Comparison of ENCODE assay signal across 8 cellular contexts in genomic region chr15:22282794-22283533, GRCh38.
A peak's percentile ranks its signal among the peaks of the same experiment; 100 is the strongest.
DNase-seq lines count a peak whose midpoint lies in the region; ATAC-seq lines count a peak whose summit lies in the region.
"Not testable (repeated sequence)": the region's sequence is repeated elsewhere in the genome, so short reads cannot be mapped to it uniquely, and the experiment has no call there.

No MANE protein-coding gene starts in this region.

- not testable (repeated sequence) for DNase-seq in activated T-cell treated with anti-CD3 and anti-CD28 coated beads, Interleukin-2, amount 50 U/mL, for 24 hours; central memory CD8-positive, alpha-beta T cell (ENCODE audit: low spot score in 2 of 2); stimulated activated naive CD8-positive, alpha-beta T cell treated with anti-CD3 and anti-CD28 coated beads, Interleukin-15, Interleukin-2, amounts not matched to agents 100 U/mL and 50 U/mL, for 24 hours

- H3K9me3 Mint-ChIP-seq in activated T-cell treated with anti-CD3 and anti-CD28 coated beads, Interleukin-2, amount 50 U/mL, for 24 hours; central memory CD8-positive, alpha-beta T cell: not testable (repeated sequence)

- H3K27me3 Mint-ChIP-seq in activated T-cell treated with anti-CD3 and anti-CD28 coated beads, Interleukin-2, amount 50 U/mL, for 24 hours: peaks cover 12% of the 10 kb centered on the region
- not testable (repeated sequence) for H3K27me3 Mint-ChIP-seq in central memory CD8-positive, alpha-beta T cell

- not testable (repeated sequence) for H3K36me3 Mint-ChIP-seq in activated T-cell treated with anti-CD3 and anti-CD28 coated beads, Interleukin-2, amount 50 U/mL, for 24 hours (ENCODE audit: low read depth); central memory CD8-positive, alpha-beta T cell (ENCODE audit: insufficient read depth)

- H3K27ac Mint-ChIP-seq in activated T-cell treated with anti-CD3 and anti-CD28 coated beads, Interleukin-2, amount 50 U/mL, for 24 hours: peak overlapping the region; percentile 2
- H3K27ac Mint-ChIP-seq in central memory CD8-positive, alpha-beta T cell (ENCODE audit: low read depth): peak overlapping the region; percentile 7

- not testable (repeated sequence) for H3K4me3 Mint-ChIP-seq in activated T-cell treated with anti-CD3 and anti-CD28 coated beads, Interleukin-2, amount 50 U/mL, for 24 hours; central memory CD8-positive, alpha-beta T cell

- not testable (repeated sequence) for H3K4me1 Mint-ChIP-seq in activated T-cell treated with anti-CD3 and anti-CD28 coated beads, Interleukin-2, amount 50 U/mL, for 24 hours (ENCODE audit: low read depth); central memory CD8-positive, alpha-beta T cell

- ATAC-seq in GM18508 (IDR thresholded peaks at IDR 0.05; ENCODE audit: insufficient read depth, unreplicated experiment) (peak; percentile 37), GM21423 (IDR thresholded peaks at IDR 0.05; ENCODE audit: unreplicated experiment) (peak; percentile 40), HG02642 (IDR thresholded peaks at IDR 0.05; ENCODE audit: poor library complexity, unreplicated experiment) (peak; percentile 55), HG03095 (IDR thresholded peaks at IDR 0.05; ENCODE audit: unreplicated experiment) (peak; percentile 60), HG03565 (IDR thresholded peaks at IDR 0.05; ENCODE audit: unreplicated experiment) (peak; percentile 43)
- ATAC-seq in central memory CD8-positive, alpha-beta T cell (replicated peaks; ENCODE audit: extremely low read depth, poor library complexity, severe bottlenecking): not testable (repeated sequence)
- ATAC-seq in stimulated activated naive CD8-positive, alpha-beta T cell treated with anti-CD3 and anti-CD28 coated beads, Interleukin-15, Interleukin-2, amounts not matched to agents 100 U/mL and 50 U/mL, for 24 hours: peak; percentile 32
